ENCODE assay signal across 12 cellular contexts in genomic region chr5:127567026-127567768, GRCh38. TPM values are rescaled to one million over a fixed set of nuclear protein-coding genes. Genes with fewer than 3 reads are reported as not detected.
A peak's percentile ranks its signal among the peaks of the same experiment; 100 is the strongest.
DNase-seq lines count a peak whose midpoint lies in the region; ATAC-seq and TF ChIP-seq lines count a peak whose summit lies in the region.
"Had no signal": no experiment of that assay in that cellular context is flagged by ENCODE, and none has a peak within 500 bp of the region (broad histone marks: within the 10 kb centered on the region; RNA-seq: fewer than 3 reads in every experiment).

No MANE protein-coding gene starts in this region.

- in situ Hi-C loops in G401 (cut with HindIII; ENCODE audit: low sequenced_read_pairs): no loop called here

- POLR2A ChIA-PET in GM10248 (lab: Yijun Ruan, JAX): no interaction called here

- peak; percentile 41 for DNase-seq in GM10248 (ENCODE audit: extremely low spot score)
- DNase-seq in glomerular visceral epithelial cell (ENCODE audit: extremely low spot score): no peak
- no peak for DNase-seq in G401 (ENCODE audit: low spot score)
- no peak for DNase-seq in hippocampal formation (lab: John Stamatoyannopoulos, UW)
- no peak for DNase-seq in caudate nucleus (lab: John Stamatoyannopoulos, UW)
- DNase-seq: activated CD4-positive, alpha-beta T cell treated with anti-CD3 and anti-CD28 coated beads for 4 hours; kidney; NCI-H1048 had no signal

- CTCF ChIA-PET in GM10248 (lab: Yijun Ruan, JAX): interaction anchor here (1.3 kb wide), 2 partner anchors 12 to 29 kb away, joined by 3 read pairs; no protein-coding TSS in a partner anchor

- no peak for TF ChIP-seq CTCF in GM10248 (IDR thresholded peaks at IDR 0.05; ENCODE audit: control extremely low read depth, extremely low read depth, low read depth, missing control alignments)

- ATAC-seq in GM19043 (IDR thresholded peaks at IDR 0.05; ENCODE audit: low read depth, unreplicated experiment) (peak; percentile 63), HG02678 (IDR thresholded peaks at IDR 0.05; ENCODE audit: unreplicated experiment) (peak; percentile 70), HG03520 (IDR thresholded peaks at IDR 0.05; ENCODE audit: unreplicated experiment) (peak; percentile 76)

- H3K27ac ChIP-seq in caudate nucleus (ENCODE audit: low read depth, low read length): no peak overlapping the region
- H3K27ac ChIP-seq: esophagus muscularis mucosa had no signal

RNA-seq across cellular contexts. Expression of gene PRRC1, which starts 49.8 kb away (rescaled TPM):
- 10.2 and 15.1 TPM in 2 replicates for total RNA-seq in G401 (2014; rRNA removed; shearing (Covaris generic))
